Comparison of ENCODE assay signal across 9 cellular contexts in the genomic region with DNA sequence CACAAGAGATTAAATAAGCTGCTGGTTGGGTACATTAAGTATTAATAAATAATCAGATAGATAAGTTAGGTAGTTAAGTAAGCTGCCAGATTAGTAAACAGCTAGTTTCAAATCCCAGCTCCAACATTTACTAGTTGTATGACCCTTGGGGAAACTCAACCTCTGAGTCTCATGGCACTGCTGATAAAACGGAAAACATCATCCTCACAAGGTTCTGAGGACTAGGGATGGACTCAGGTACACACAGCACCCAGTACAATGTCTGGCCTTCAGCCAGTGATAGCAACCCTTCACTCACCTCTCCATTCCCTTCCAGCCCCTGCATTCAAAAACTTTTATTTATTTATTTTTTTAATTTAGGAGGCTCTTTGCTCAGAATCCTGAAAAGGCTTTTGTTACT. TPM values are rescaled to one million over a fixed set of nuclear protein-coding genes. Genes with fewer than 3 reads are reported as not detected.
A peak's percentile ranks its signal among the peaks of the same experiment; 100 is the strongest.
DNase-seq lines count a peak whose midpoint lies in the region; ATAC-seq and TF ChIP-seq lines count a peak whose summit lies in the region.
"Had no signal": no experiment of that assay in that cellular context is flagged by ENCODE, and none has a peak within 500 bp of the region (broad histone marks: within the 10 kb centered on the region; RNA-seq: fewer than 3 reads in every experiment).

No MANE protein-coding gene starts in this region.

- POLR2A ChIA-PET in activated CD4-positive, alpha-beta T cell treated with anti-CD3 and anti-CD28 coated beads, Interleukin-2, amount 10 ng/mL, durations not matched to agents 7 days and 5 days (lab: Charles Lee): no interaction called here
- POLR2A ChIA-PET in activated CD4-positive, alpha-beta memory T cell treated with anti-CD3 and anti-CD28 coated beads for 36 hours (lab: Charles Lee): interaction anchor here (1.2 to 2.0 kb wide), 7 partner anchors 19 to 152 kb away, joined by 3 to 29 read pairs (median 6); partner anchors contain the start of gene B3GNT5

- DNase-seq in activated CD4-positive, alpha-beta T cell treated with anti-CD3 and anti-CD28 coated beads, Interleukin-2, amount 10 ng/mL, durations not matched to agents 7 days and 5 days: no peak
- no peak for DNase-seq in activated CD4-positive, alpha-beta T cell treated with anti-CD3 and anti-CD28 coated beads, Interleukin-2, amount 50 U/mL, for 4 hours
- DNase-seq in activated CD4-positive, alpha-beta memory T cell treated with anti-CD3 and anti-CD28 coated beads for 36 hours: no peak
- DNase-seq in left colon (no peak), thoracic aorta (ENCODE audit: low spot score) (no peak), NCI-H2029 treated with DMSO at 0.1 percent for 48 hours (lab: John Stamatoyannopoulos, UW) (no peak), neural progenitor cell (ENCODE audit: low spot score) (no peak)

- H3K4me2 ChIP-seq in neural progenitor cell: no peak overlapping the region

- H4K20me1 ChIP-seq in neural progenitor cell (ENCODE audit: low read depth): no peaks in the 10 kb centered on the region

- H3K27me3 ChIP-seq in thoracic aorta (replicated peaks; ENCODE audit: insufficient read depth) (no peaks in the 10 kb centered on the region), neural progenitor cell (no peaks in the 10 kb centered on the region)

- H3K27me3 Mint-ChIP-seq in activated CD4-positive, alpha-beta T cell treated with anti-CD3 and anti-CD28 coated beads, Interleukin-2, amount 10 ng/mL, durations not matched to agents 7 days and 5 days: no peaks in the 10 kb centered on the region
- no peaks in the 10 kb centered on the region for H3K27me3 Mint-ChIP-seq in activated CD4-positive, alpha-beta memory T cell treated with anti-CD3 and anti-CD28 coated beads for 36 hours
- peaks cover 2% of the 10 kb centered on the region for H3K27me3 Mint-ChIP-seq in neural progenitor cell (ENCODE audit: insufficient read depth, low read depth)

- no peaks in the 10 kb centered on the region for H3K36me3 Mint-ChIP-seq in activated CD4-positive, alpha-beta T cell treated with anti-CD3 and anti-CD28 coated beads, Interleukin-2, amount 10 ng/mL, durations not matched to agents 7 days and 5 days (ENCODE audit: low read depth)
- peaks cover 4% of the 10 kb centered on the region for H3K36me3 Mint-ChIP-seq in activated CD4-positive, alpha-beta memory T cell treated with anti-CD3 and anti-CD28 coated beads for 36 hours
- H3K36me3 Mint-ChIP-seq in neural progenitor cell: peaks cover 1% of the 10 kb centered on the region

- H3K9me3 Mint-ChIP-seq in activated CD4-positive, alpha-beta T cell treated with anti-CD3 and anti-CD28 coated beads, Interleukin-2, amount 10 ng/mL, durations not matched to agents 7 days and 5 days: no peaks in the 10 kb centered on the region
- H3K9me3 Mint-ChIP-seq in activated CD4-positive, alpha-beta memory T cell treated with anti-CD3 and anti-CD28 coated beads for 36 hours: no peaks in the 10 kb centered on the region
- no peaks in the 10 kb centered on the region for H3K9me3 Mint-ChIP-seq in neural progenitor cell
- H3K9me3 Mint-ChIP-seq: H9 had no signal

- no peak overlapping the region for H3K9ac ChIP-seq in neural progenitor cell

- H3K9me3 ChIP-seq in thoracic aorta: no peaks in the 10 kb centered on the region
- H3K9me3 ChIP-seq in neural progenitor cell (ENCODE audit: low read depth): no peaks in the 10 kb centered on the region

- no peak for TF ChIP-seq CTCF in thoracic aorta (IDR thresholded peaks at IDR 0.05)
- TF ChIP-seq CTCF in neural progenitor cell (IDR thresholded peaks at IDR 0.05): no peak

- no peak overlapping the region for H3K4me3 Mint-ChIP-seq in activated CD4-positive, alpha-beta T cell treated with anti-CD3 and anti-CD28 coated beads, Interleukin-2, amount 10 ng/mL, durations not matched to agents 7 days and 5 days
- H3K4me3 Mint-ChIP-seq in activated CD4-positive, alpha-beta memory T cell treated with anti-CD3 and anti-CD28 coated beads for 36 hours: peak overlapping the region; percentile 71
- H3K4me3 Mint-ChIP-seq in neural progenitor cell: no peak overlapping the region
- H3K4me3 Mint-ChIP-seq: H9 had no signal

- H3F3A ChIP-seq in neural progenitor cell (ENCODE audit: low read depth): no peaks in the 10 kb centered on the region

- H3K79me2 ChIP-seq in neural progenitor cell (ENCODE audit: low read depth): no peaks in the 10 kb centered on the region

- peak overlapping the region; percentile 70 to 81 for H3K27ac ChIP-seq in thoracic aorta
- no peak overlapping the region for H3K27ac ChIP-seq in neural progenitor cell

- peaks cover 29% of the 10 kb centered on the region for H3K4me1 Mint-ChIP-seq in activated CD4-positive, alpha-beta T cell treated with anti-CD3 and anti-CD28 coated beads, Interleukin-2, amount 10 ng/mL, durations not matched to agents 7 days and 5 days
- peaks cover 39% of the 10 kb centered on the region for H3K4me1 Mint-ChIP-seq in activated CD4-positive, alpha-beta memory T cell treated with anti-CD3 and anti-CD28 coated beads for 36 hours (ENCODE audit: low read depth)
- H3K4me1 Mint-ChIP-seq in neural progenitor cell: no peaks in the 10 kb centered on the region

- H3K36me3 ChIP-seq in thoracic aorta: no peaks in the 10 kb centered on the region
- H3K36me3 ChIP-seq in neural progenitor cell: no peaks in the 10 kb centered on the region

- H2AFZ ChIP-seq in neural progenitor cell (replicated peaks): no peak overlapping the region

- H3K4me1 ChIP-seq in thoracic aorta (ENCODE audit: control insufficient read depth in 1 of 2, low read depth in 2 of 2) (peaks cover 14 to 43% of the 10 kb centered on the region in 2 donors), neural progenitor cell (no peaks in the 10 kb centered on the region)

- intact Hi-C loops in activated CD4-positive, alpha-beta memory T cell treated with anti-CD3 and anti-CD28 coated beads for 36 hours (cut with micrococcal nuclease): loop anchor here (1.0 to 5.0 kb wide), 5 partner anchors 32 to 493 kb away; partner anchors contain the start of genes ATP11B, B3GNT5 and MCCC1
- intact Hi-C loops in left colon (cut with DNase I, micrococcal nuclease): no loop called here

- CTCF ChIA-PET in activated CD4-positive, alpha-beta T cell treated with anti-CD3 and anti-CD28 coated beads, Interleukin-2, amount 10 ng/mL, durations not matched to agents 7 days and 5 days (lab: Charles Lee): interaction anchor here (0.9 to 1.9 kb wide), 8 partner anchors 9 to 97 kb away, joined by 3 to 7 read pairs (median 4); no protein-coding TSS in a partner anchor
- CTCF ChIA-PET in activated CD4-positive, alpha-beta memory T cell treated with anti-CD3 and anti-CD28 coated beads for 36 hours (lab: Charles Lee): interaction anchor here (0.7 to 2.0 kb wide), 8 partner anchors 19 to 162 kb away, joined by 3 to 16 read pairs (median 4); partner anchors contain the start of gene MCF2L2

- H3K27ac Mint-ChIP-seq in activated CD4-positive, alpha-beta T cell treated with anti-CD3 and anti-CD28 coated beads, Interleukin-2, amount 10 ng/mL, durations not matched to agents 7 days and 5 days: peak overlapping the region; percentile 84
- peak overlapping the region; percentile 98 for H3K27ac Mint-ChIP-seq in activated CD4-positive, alpha-beta memory T cell treated with anti-CD3 and anti-CD28 coated beads for 36 hours
- no peak overlapping the region for H3K27ac Mint-ChIP-seq in neural progenitor cell
- H3K27ac Mint-ChIP-seq: H9 had no signal

- H3K4me3 ChIP-seq in thoracic aorta (peak overlapping the region; percentile 10), neural progenitor cell (no peak overlapping the region)

- ATAC-seq in left colon: peak; percentile 43
- no peak for ATAC-seq in thoracic aorta (ENCODE audit: insufficient number of reproducible peaks, low FRiP score, low read depth)
- no peak for ATAC-seq in GM18511 (IDR thresholded peaks at IDR 0.05; ENCODE audit: unreplicated experiment)

RNA-seq across cellular contexts. Expression of gene B3GNT5, which starts 32.3 kb away (rescaled TPM):
- under 1 TPM; 0.67 to 0.71 TPM for total RNA-seq in activated CD4-positive, alpha-beta T cell treated with anti-CD3 and anti-CD28 coated beads, Interleukin-2, amount 10 ng/mL, durations not matched to agents 7 days and 5 days
- 10 to 100 TPM; 12.7 to 12.9 TPM for total RNA-seq in activated CD4-positive, alpha-beta memory T cell treated with anti-CD3 and anti-CD28 coated beads for 36 hours
- 100 to 1,000 TPM in 1 of 2 donors, 10 to 100 TPM in 1; 80.3 to 106 TPM for total RNA-seq in left colon
- total RNA-seq in thoracic aorta: 1 to 10 TPM; 3.1 to 7.5 TPM
- total RNA-seq in neural progenitor cell (ENCODE audit: low replicate concordance): 9.0 and 14.1 TPM in 2 replicates
